Comparison of ENCODE assay signal across 1 cellular context in genomic region chr22:40235418-40235817, GRCh38.
TF ChIP-seq lines count a peak whose summit lies in the region.

No MANE protein-coding gene starts in this region.

TF ChIP-seq in HEK293, 187 proteins besides CTCF, POLR2A, EP300 and RAD21 (continued from another document):
- TF ChIP-seq ZNF518A (tag by site-specific recombination; conservative IDR thresholded peaks at IDR 0.05; ENCODE audit: low read depth) (no peak), ZNF37A (tag by site-specific recombination; IDR thresholded peaks at IDR 0.05) (no peak), ZNF324 (tag by site-specific recombination; IDR thresholded peaks at IDR 0.05) (no peak), PRDM1 (tag by site-specific recombination; IDR thresholded peaks at IDR 0.05) (no peak), ZNF391 (tag by site-specific recombination; IDR thresholded peaks at IDR 0.05; ENCODE audit: borderline replicate concordance, low read depth) (no peak), PRDM10 (tag by site-specific recombination; IDR thresholded peaks at IDR 0.05) (peak; percentile 59; the same call in 1 of the 2 replicates), HIC1 (tag by site-specific recombination; IDR thresholded peaks at IDR 0.05) (no peak), ZNF623 (tag by site-specific recombination; IDR thresholded peaks at IDR 0.05) (no peak), ATF2 (tag by site-specific recombination; IDR thresholded peaks at IDR 0.05; ENCODE audit: low read depth) (no peak), ZNF510 (tag by site-specific recombination; IDR thresholded peaks at IDR 0.05; ENCODE audit: insufficient replicate concordance) (peak; percentile 77), KLF9 (tag by site-specific recombination; IDR thresholded peaks at IDR 0.05; ENCODE audit: low read depth) (no peak), ZNF701 (tag by site-specific recombination; IDR thresholded peaks at IDR 0.05) (no peak), REST (tag by site-specific recombination; IDR thresholded peaks at IDR 0.05) (no peak), PATZ1 (tag by site-specific recombination; IDR thresholded peaks at IDR 0.05) (no peak), ZNF140 (tag by site-specific recombination; IDR thresholded peaks at IDR 0.05) (no peak)
